Comparison of ENCODE assay signal across 1 cellular context in genomic region chr15:82999905-83000671, GRCh38.
TF ChIP-seq lines count a peak whose summit lies in the region.

No MANE protein-coding gene starts in this region.

TF ChIP-seq in K562, 482 proteins besides CTCF, POLR2A, EP300 and RAD21 (continues in another document):
- TF ChIP-seq EP400 (IDR thresholded peaks at IDR 0.05) (0 out of 2 replicates have a peak, but pooled peaks have one; percentile 25), PHF21A (IDR thresholded peaks at IDR 0.05; ENCODE audit: borderline replicate concordance, low read depth) (no peak), BRD9 (IDR thresholded peaks at IDR 0.05; ENCODE audit: low read depth, partially characterized antibody) (no peak), TFAM (CRISPR knock-in tag; conservative IDR thresholded peaks at IDR 0.05) (no peak), ZC3H8 (IDR thresholded peaks at IDR 0.05) (no peak), GABPB1 (CRISPR knock-in tag; IDR thresholded peaks at IDR 0.05) (no peak), SMC3 (conservative IDR thresholded peaks at IDR 0.05; ENCODE audit: insufficient read depth, low read depth, low read length) (peak; percentile 39; the same call in 1 of the 2 replicates), HNRNPLL (IDR thresholded peaks at IDR 0.05; ENCODE audit: low read depth, low read length, poor library complexity, severe bottlenecking) (no peak), SMAD2 (IDR thresholded peaks at IDR 0.05; ENCODE audit: low read depth, low read length) (no peak), ZNF695 (CRISPR knock-in tag; IDR thresholded peaks at IDR 0.05) (no peak), RB1 (IDR thresholded peaks at IDR 0.05; ENCODE audit: low read depth) (0 out of 2 replicates have a peak, but pooled peaks have one; percentile 9), ZNF830 (CRISPR knock-in tag; IDR thresholded peaks at IDR 0.05) (no peak), ILK (tag; IDR thresholded peaks at IDR 0.05; ENCODE audit: borderline replicate concordance, low read depth) (no peak), EZH2 (IDR thresholded peaks at IDR 0.05; ENCODE audit: borderline replicate concordance, low read depth, low read length) (no peak), ZNF592 (IDR thresholded peaks at IDR 0.05) (0 out of 2 replicates have a peak, but pooled peaks have one; percentile 39), ATF2 (CRISPR knock-in tag; IDR thresholded peaks at IDR 0.05) (no peak), HDGF (IDR thresholded peaks at IDR 0.05) (no peak), SMAD4 (CRISPR knock-in tag; conservative IDR thresholded peaks at IDR 0.05) (no peak), FOXK1 (CRISPR knock-in tag; IDR thresholded peaks at IDR 0.05; ENCODE audit: borderline replicate concordance) (no peak), CC2D1A (IDR thresholded peaks at IDR 0.05) (0 out of 2 replicates have a peak, but pooled peaks have one; percentile 36), ZFP36 (IDR thresholded peaks at IDR 0.05; ENCODE audit: low read depth, low read length, partially characterized antibody) (no peak), TOE1 (IDR thresholded peaks at IDR 0.05; ENCODE audit: borderline replicate concordance) (no peak), TOE1 (CRISPR knock-in tag; IDR thresholded peaks at IDR 0.05; ENCODE audit: borderline replicate concordance, low read depth) (no peak), DDX20 (tag; IDR thresholded peaks at IDR 0.05; ENCODE audit: low read depth) (no peak), ARID2 (IDR thresholded peaks at IDR 0.05) (peak; percentile 39; the same call in 1 of the 2 replicates), STAT5B (CRISPR knock-in tag; IDR thresholded peaks at IDR 0.05) (no peak), ZBTB34 (CRISPR knock-in tag; IDR thresholded peaks at IDR 0.05) (no peak), ARNT (IDR thresholded peaks at IDR 0.05) (peak in 1 of 2 experiments; percentile 66; a peak in 2 of 4 replicates), KAT8 (IDR thresholded peaks at IDR 0.05; ENCODE audit: low read depth) (no peak), DEAF1 (CRISPR knock-in tag; IDR thresholded peaks at IDR 0.05) (peak; percentile 90), JUND (IDR thresholded peaks at IDR 0.05; ENCODE audit: borderline replicate concordance, low read depth, low read length) (no peak; the same call in 1 of the 2 replicates), JUND (tag; IDR thresholded peaks at IDR 0.05; ENCODE audit: borderline replicate concordance, low read depth, low read length) (peak; percentile 11; the same call in 1 of the 3 replicates), XRCC5 (IDR thresholded peaks at IDR 0.05; ENCODE audit: low read depth, low read length) (no peak), PHTF2 (CRISPR knock-in tag; IDR thresholded peaks at IDR 0.05) (no peak), SNAPC5 (CRISPR knock-in tag; IDR thresholded peaks at IDR 0.05) (no peak), HDAC6 (IDR thresholded peaks at IDR 0.05; ENCODE audit: low read depth, low read length) (no peak), MYC (IDR thresholded peaks at IDR 0.05; ENCODE audit: low read depth, low read length) (0 out of 2 replicates have a peak, but pooled peaks have one; percentile 15), MYC (CRISPR knock-in tag; IDR thresholded peaks at IDR 0.05; ENCODE audit: borderline replicate concordance, low read depth) (no peak), TAF7 (tag; IDR thresholded peaks at IDR 0.05) (no peak), ID3 (CRISPR knock-in tag; IDR thresholded peaks at IDR 0.05) (no peak), ID3 (tag; IDR thresholded peaks at IDR 0.05) (no peak), HDAC1 (IDR thresholded peaks at IDR 0.05) (no peak), JUN (IDR thresholded peaks at IDR 0.05; ENCODE audit: borderline replicate concordance, low read depth, low read length) (no peak), JUN (CRISPR knock-in tag; IDR thresholded peaks at IDR 0.05; ENCODE audit: borderline replicate concordance) (no peak), ZSCAN29 (IDR thresholded peaks at IDR 0.05) (no peak), ZNF175 (CRISPR knock-in tag; IDR thresholded peaks at IDR 0.05; ENCODE audit: low read depth) (no peak), E2F5 (CRISPR knock-in tag; IDR thresholded peaks at IDR 0.05) (0 out of 2 replicates have a peak, but pooled peaks have one; percentile 34), CREM (IDR thresholded peaks at IDR 0.05; ENCODE audit: low read depth) (no peak), NFATC3 (IDR thresholded peaks at IDR 0.05) (no peak), ZNF134 (CRISPR knock-in tag; conservative IDR thresholded peaks at IDR 0.05) (no peak), TCF15 (CRISPR knock-in tag; IDR thresholded peaks at IDR 0.05) (no peak), BRCA1 (IDR thresholded peaks at IDR 0.05) (no peak), BRCA1 (CRISPR knock-in tag; IDR thresholded peaks at IDR 0.05) (no peak)
- TF ChIP-seq, protein P1, sequence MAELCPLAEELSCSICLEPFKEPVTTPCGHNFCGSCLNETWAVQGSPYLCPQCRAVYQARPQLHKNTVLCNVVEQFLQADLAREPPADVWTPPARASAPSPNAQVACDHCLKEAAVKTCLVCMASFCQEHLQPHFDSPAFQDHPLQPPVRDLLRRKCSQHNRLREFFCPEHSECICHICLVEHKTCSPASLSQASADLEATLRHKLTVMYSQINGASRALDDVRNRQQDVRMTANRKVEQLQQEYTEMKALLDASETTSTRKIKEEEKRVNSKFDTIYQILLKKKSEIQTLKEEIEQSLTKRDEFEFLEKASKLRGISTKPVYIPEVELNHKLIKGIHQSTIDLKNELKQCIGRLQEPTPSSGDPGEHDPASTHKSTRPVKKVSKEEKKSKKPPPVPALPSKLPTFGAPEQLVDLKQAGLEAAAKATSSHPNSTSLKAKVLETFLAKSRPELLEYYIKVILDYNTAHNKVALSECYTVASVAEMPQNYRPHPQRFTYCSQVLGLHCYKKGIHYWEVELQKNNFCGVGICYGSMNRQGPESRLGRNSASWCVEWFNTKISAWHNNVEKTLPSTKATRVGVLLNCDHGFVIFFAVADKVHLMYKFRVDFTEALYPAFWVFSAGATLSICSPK (IDR thresholded peaks at IDR 0.05; ENCODE audit: borderline replicate concordance): no peak
- TF ChIP-seq, protein P2, sequence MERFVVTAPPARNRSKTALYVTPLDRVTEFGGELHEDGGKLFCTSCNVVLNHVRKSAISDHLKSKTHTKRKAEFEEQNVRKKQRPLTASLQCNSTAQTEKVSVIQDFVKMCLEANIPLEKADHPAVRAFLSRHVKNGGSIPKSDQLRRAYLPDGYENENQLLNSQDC (CRISPR knock-in tag; IDR thresholded peaks at IDR 0.05): no peak
- TF ChIP-seq, protein P3, sequence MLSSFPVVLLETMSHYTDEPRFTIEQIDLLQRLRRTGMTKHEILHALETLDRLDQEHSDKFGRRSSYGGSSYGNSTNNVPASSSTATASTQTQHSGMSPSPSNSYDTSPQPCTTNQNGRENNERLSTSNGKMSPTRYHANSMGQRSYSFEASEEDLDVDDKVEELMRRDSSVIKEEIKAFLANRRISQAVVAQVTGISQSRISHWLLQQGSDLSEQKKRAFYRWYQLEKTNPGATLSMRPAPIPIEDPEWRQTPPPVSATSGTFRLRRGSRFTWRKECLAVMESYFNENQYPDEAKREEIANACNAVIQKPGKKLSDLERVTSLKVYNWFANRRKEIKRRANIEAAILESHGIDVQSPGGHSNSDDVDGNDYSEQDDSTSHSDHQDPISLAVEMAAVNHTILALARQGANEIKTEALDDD (IDR thresholded peaks at IDR 0.05): peak; percentile 73
